In genomic region chr2:145006957-145007672, GRCh38 we compare ENCODE assay signal across 12 cellular contexts.
DNase-seq lines count a peak whose midpoint lies in the region; ATAC-seq and TF ChIP-seq lines count a peak whose summit lies in the region.
"Had no signal": no experiment of that assay in that cellular context is flagged by ENCODE, and none has a peak within 500 bp of the region (broad histone marks: within the 10 kb centered on the region; RNA-seq: fewer than 3 reads in every experiment).

No MANE protein-coding gene starts in this region.

- ATAC-seq in GM21447 (IDR thresholded peaks at IDR 0.05; ENCODE audit: unreplicated experiment) = no peak
- ATAC-seq: naive thymus-derived CD8-positive, alpha-beta T cell had no signal

- peaks cover 10% of the 10 kb centered on the region for H3K4me1 Mint-ChIP-seq in glutamatergic neuron (ENCODE audit: low read depth, unreplicated experiment)
- H3K4me1 Mint-ChIP-seq: naive thymus-derived CD8-positive, alpha-beta T cell had no signal

- H3K27me3 ChIP-seq in GM23248 (replicated peaks; ENCODE audit: insufficient read depth) = no peaks in the 10 kb centered on the region

- peaks cover 17% of the 10 kb centered on the region for H3F3A ChIP-seq in GM23248 (ENCODE audit: insufficient read depth)

- no peaks in the 10 kb centered on the region for H3K36me3 ChIP-seq in GM23248 (ENCODE audit: low read depth)

- H3K4me1 ChIP-seq in GM23248 (ENCODE audit: insufficient read depth) = peaks cover 17% of the 10 kb centered on the region

- peak overlapping the region; percentile 88 for H3K27ac Mint-ChIP-seq in glutamatergic neuron (ENCODE audit: unreplicated experiment)
- H3K27ac Mint-ChIP-seq: dendritic cell treated with granulocyte-macrophage colony-stimulating factor and Interleukin-4, amounts not matched to agents 40 ng/mL and 50 ng/mL, for 4 days; naive thymus-derived CD8-positive, alpha-beta T cell had no signal

- H3K79me2 ChIP-seq in GM23248 (ENCODE audit: insufficient read depth) = no peaks in the 10 kb centered on the region

- H3K4me2 ChIP-seq in GM23248 (ENCODE audit: unreplicated experiment) = peak overlapping the region; percentile 64

- no peak for TF ChIP-seq CTCF in WI38 (IDR thresholded peaks at IDR 0.05; ENCODE audit: low read depth, low read length)
- TF ChIP-seq CTCF in glutamatergic neuron (IDR thresholded peaks at IDR 0.05; ENCODE audit: partially characterized antibody, unreplicated experiment) = no peak

- H3K4me3 ChIP-seq in GM23248 (peak overlapping the region; percentile 41), WI38 (ENCODE audit: low read depth, low read length) (peak overlapping the region; percentile 31), skin epidermis (no peak overlapping the region)

- H3K9ac ChIP-seq in GM23248 = peak overlapping the region; percentile 70

- WGBS in GM23248 (ENCODE audit: low coverage in 1 of 2, low lambda C conversion rate in 2 of 2, missing lambda C conversion rate in 2 of 2), 2 experiments = 2% methylated on average over 12 of the region's 12 CpGs

- peaks cover 3% of the 10 kb centered on the region for H3K9me3 Mint-ChIP-seq in glutamatergic neuron (ENCODE audit: unreplicated experiment)
- H3K9me3 Mint-ChIP-seq: dendritic cell treated with granulocyte-macrophage colony-stimulating factor and Interleukin-4, amounts not matched to agents 40 ng/mL and 50 ng/mL, for 4 days; naive thymus-derived CD8-positive, alpha-beta T cell had no signal

- peaks cover 3% of the 10 kb centered on the region for H3K27me3 Mint-ChIP-seq in glutamatergic neuron (ENCODE audit: unreplicated experiment)
- H3K27me3 Mint-ChIP-seq: dendritic cell treated with granulocyte-macrophage colony-stimulating factor and Interleukin-4, amounts not matched to agents 40 ng/mL and 50 ng/mL, for 4 days had no signal

- in situ Hi-C loops in GM23248 (cut with MboI) = no loop called here

- peak overlapping the region; percentile 91 for H3K27ac ChIP-seq in GM23248
- H3K27ac ChIP-seq in skin epidermis = peak overlapping the region in 16 of 21 experiments; percentile 0 to 85 (median 60)

- H3K36me3 Mint-ChIP-seq in glutamatergic neuron (ENCODE audit: unreplicated experiment) = no peaks in the 10 kb centered on the region
- H3K36me3 Mint-ChIP-seq: naive thymus-derived CD8-positive, alpha-beta T cell had no signal

- peak; percentile 99 for DNase-seq in GM23248
- DNase-seq in glutamatergic neuron = no peak
- DNase-seq in GM19238 (ENCODE audit: insufficient read length, low spot score) = no peak
- DNase-seq in NCI-H2227 treated with DMSO at 0.1 percent for 48 hours (lab: John Stamatoyannopoulos, UW) = no peak
- no peak for DNase-seq in SKM-1 treated with dmso at 0.1 percent for 144 hours (lab: John Stamatoyannopoulos, UW; ENCODE audit: unreplicated experiment)
- DNase-seq: activated CD4-positive, CD25-positive, alpha-beta regulatory T cell; naive thymus-derived CD8-positive, alpha-beta T cell; NCI-H1930 had no signal

- H2AFZ ChIP-seq in GM23248 = peak overlapping the region; percentile 58

- H3K9me3 ChIP-seq in GM23248 (ENCODE audit: low read depth) = no peaks in the 10 kb centered on the region

- no peak overlapping the region for H3K4me3 Mint-ChIP-seq in glutamatergic neuron (ENCODE audit: unreplicated experiment)
- H3K4me3 Mint-ChIP-seq: dendritic cell treated with granulocyte-macrophage colony-stimulating factor and Interleukin-4, amounts not matched to agents 40 ng/mL and 50 ng/mL, for 4 days; naive thymus-derived CD8-positive, alpha-beta T cell had no signal

- H4K20me1 ChIP-seq in GM23248 (ENCODE audit: insufficient read depth) = no peaks in the 10 kb centered on the region

- H3K9me2 ChIP-seq in GM23248 (ENCODE audit: insufficient read depth) = no peaks in the 10 kb centered on the region

Comparison
In these comparisons a context has a peak if more than half of its experiments do, and no peak if none do; other contexts are left out.
1. H3K4me3 ChIP-seq: peak in GM23248 (single experiment) and WI38 (single experiment); none in skin epidermis (0 of 7).